In the genomic region with DNA sequence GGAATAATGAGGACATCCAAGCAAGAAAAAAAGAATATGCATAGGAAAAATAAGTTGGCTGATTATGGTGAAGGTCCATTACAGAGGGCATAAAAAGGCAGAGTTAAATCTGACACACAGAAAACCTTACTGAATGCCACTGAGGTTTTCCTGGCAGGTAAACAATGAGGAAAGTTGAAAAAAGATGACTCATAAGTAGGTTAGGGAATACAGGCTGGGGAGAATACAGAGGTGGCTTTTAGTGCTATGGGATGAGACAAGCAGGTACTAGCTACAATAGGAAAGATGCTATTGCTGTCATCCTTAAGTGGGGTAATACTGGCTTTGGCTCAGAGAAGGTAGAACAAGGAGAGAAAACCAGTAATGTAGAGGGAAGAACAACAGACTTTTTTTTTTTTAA, we compare ENCODE assay signal across 17 cellular contexts. TPM values are rescaled to one million over a fixed set of nuclear protein-coding genes. Genes with fewer than 3 reads are reported as not detected.
DNase-seq lines count a peak whose midpoint lies in the region; ATAC-seq and TF ChIP-seq lines count a peak whose summit lies in the region.
"Had no signal": no experiment of that assay in that cellular context is flagged by ENCODE, and none has a peak within 500 bp of the region (broad histone marks: within the 10 kb centered on the region; RNA-seq: fewer than 3 reads in every experiment).

No MANE protein-coding gene starts in this region.

- POLR2A ChIA-PET in HCT116 (lab: Charles Lee), result no interaction called here

- H3K9me3 ChIP-seq in HCT116 (ENCODE audit: control insufficient read depth in 1 of 2, insufficient read depth in 1 of 2, low read depth in 1 of 2, low read length in 2 of 2), result no peaks in the 10 kb centered on the region
- H3K9me3 ChIP-seq: MG63, vagina had no signal

- no peaks in the 10 kb centered on the region for H3K36me3 ChIP-seq in HCT116 (ENCODE audit: control insufficient read depth in 1 of 2, insufficient read depth in 2 of 2, low read length in 2 of 2)
- H3K36me3 ChIP-seq: MG63, vagina had no signal

- no peaks in the 10 kb centered on the region for H3K27me3 ChIP-seq in HCT116 (ENCODE audit: insufficient read depth, low read length)
- no peaks in the 10 kb centered on the region for H3K27me3 ChIP-seq in foreskin keratinocyte
- H3K27me3 ChIP-seq: MG63, vagina had no signal

- no peaks in the 10 kb centered on the region for H3K79me2 ChIP-seq in HCT116 (ENCODE audit: insufficient read depth, low read length)

- H2AFZ ChIP-seq in HCT116 (ENCODE audit: low read depth, low read length, poor library complexity, severe bottlenecking), result no peak overlapping the region

- H3K4me1 ChIP-seq in HCT116 (ENCODE audit: control insufficient read depth in 1 of 2, insufficient read depth in 2 of 2, low read length in 2 of 2) (peaks cover 7 to 10% of the 10 kb centered on the region in 2 experiments; a peak in 3 of 4 replicates), foreskin keratinocyte (no peaks in the 10 kb centered on the region)
- H3K4me1 ChIP-seq: vagina had no signal

- H3K9me2 ChIP-seq in HCT116 (ENCODE audit: insufficient read depth), result no peaks in the 10 kb centered on the region

- H3K27ac ChIP-seq in HCT116 (ENCODE audit: low read depth, low read length) (no peak overlapping the region), foreskin keratinocyte (no peak overlapping the region)
- H3K27ac ChIP-seq: vagina had no signal

- no peak overlapping the region for H3K4me3 ChIP-seq in HCT116 (replicated peaks in 1 of 2; ENCODE audit: low read depth in 1 of 2, low read length in 2 of 2)
- H3K4me3 ChIP-seq: MG63, vagina had no signal

- H3K4me2 ChIP-seq in HCT116 (ENCODE audit: low read length), result no peak overlapping the region

- peak; percentile 15 for DNase-seq in HCT116 (ENCODE audit: low read depth, low spot score)
- DNase-seq in SW480 (ENCODE audit: low spot score), result peak; percentile 81
- peak; percentile 66 to 80 for DNase-seq in foreskin keratinocyte
- DNase-seq in renal cortical epithelial cell (ENCODE audit: low read depth), result peak; percentile 82
- no peak for DNase-seq in GM19238 (ENCODE audit: insufficient read length, low spot score)
- DNase-seq: activated B cell treated with CpG ODN at 0.5 μM for 24 hours; activated naive CD4-positive, alpha-beta T cell treated with Interleukin-2 at 50 U/mL for 16 hours; caudate nucleus; EL; MG63; naive B cell; NCI-H187; NCI-H526 treated with DMSO at 0.1 percent for 48 hours; stimulated activated CD4-positive, alpha-beta T cell treated with anti-CD3 and anti-CD28 coated beads, Interleukin-15, amount 100 ng/mL, for 24 hours had no signal

- RAD21 ChIA-PET in HCT116 (lab: Charles Lee; ENCODE audit: low non-redundant PET in 1 of 2, low total read pairs in 2 of 2, uncharacterized antibody in 2 of 2, unreplicated experiment in 2 of 2), result no interaction called here

- H4K20me1 ChIP-seq in HCT116 (ENCODE audit: insufficient read depth), result peaks cover 3% of the 10 kb centered on the region; the same call in 1 of the 2 replicates

- no TSS peak for BruUV-seq in HCT116 (replicated peaks; lab: Mats Ljungman, UMichigan)

- TF ChIP-seq POLR2A in HCT116 (IDR thresholded peaks at IDR 0.05; ENCODE audit: borderline replicate concordance, extremely low read depth, insufficient read depth, insufficient read length), result no peak

- H3K9ac ChIP-seq in HCT116 (ENCODE audit: low read length), result no peak overlapping the region

- intact Hi-C loops in HCT116 (cut with micrococcal nuclease), result no loop called here

- peak; percentile 74 for ATAC-seq in HCT116
- ATAC-seq in foreskin keratinocyte, result peak; percentile 99
- ATAC-seq in GM21515 (IDR thresholded peaks at IDR 0.05; ENCODE audit: unreplicated experiment), result no peak
- no peak for ATAC-seq in GM21447 (IDR thresholded peaks at IDR 0.05; ENCODE audit: unreplicated experiment)

- no peak for TF ChIP-seq RAD21 in HCT116 (IDR thresholded peaks at IDR 0.05; ENCODE audit: low read depth)

- TF ChIP-seq CTCF in HCT116 (IDR thresholded peaks at IDR 0.05 in 2 of 3, conservative IDR thresholded peaks at IDR 0.05 in 1 of 3; ENCODE audit: borderline replicate concordance in 1 of 3, insufficient read depth in 1 of 3, low read depth in 2 of 3, low read length in 2 of 3), result no peak
- TF ChIP-seq CTCF in foreskin keratinocyte (conservative IDR thresholded peaks at IDR 0.05), result no peak

- CTCF ChIA-PET in HCT116 (lab: Charles Lee), result no interaction called here

TF ChIP-seq in HCT116, 20 proteins besides CTCF, POLR2A, EP300 and RAD21:
- TF ChIP-seq TCF7L2 (IDR thresholded peaks at IDR 0.05; ENCODE audit: borderline replicate concordance, extremely low read depth, insufficient read depth, insufficient read length), result no peak
- TF ChIP-seq, protein P1, sequence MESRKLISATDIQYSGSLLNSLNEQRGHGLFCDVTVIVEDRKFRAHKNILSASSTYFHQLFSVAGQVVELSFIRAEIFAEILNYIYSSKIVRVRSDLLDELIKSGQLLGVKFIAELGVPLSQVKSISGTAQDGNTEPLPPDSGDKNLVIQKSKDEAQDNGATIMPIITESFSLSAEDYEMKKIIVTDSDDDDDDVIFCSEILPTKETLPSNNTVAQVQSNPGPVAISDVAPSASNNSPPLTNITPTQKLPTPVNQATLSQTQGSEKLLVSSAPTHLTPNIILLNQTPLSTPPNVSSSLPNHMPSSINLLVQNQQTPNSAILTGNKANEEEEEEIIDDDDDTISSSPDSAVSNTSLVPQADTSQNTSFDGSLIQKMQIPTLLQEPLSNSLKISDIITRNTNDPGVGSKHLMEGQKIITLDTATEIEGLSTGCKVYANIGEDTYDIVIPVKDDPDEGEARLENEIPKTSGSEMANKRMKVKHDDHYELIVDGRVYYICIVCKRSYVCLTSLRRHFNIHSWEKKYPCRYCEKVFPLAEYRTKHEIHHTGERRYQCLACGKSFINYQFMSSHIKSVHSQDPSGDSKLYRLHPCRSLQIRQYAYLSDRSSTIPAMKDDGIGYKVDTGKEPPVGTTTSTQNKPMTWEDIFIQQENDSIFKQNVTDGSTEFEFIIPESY (IDR thresholded peaks at IDR 0.05; ENCODE audit: extremely low read depth, insufficient replicate concordance, low read length), result no peak
- no peak for TF ChIP-seq EZH2phosphoT487 (IDR thresholded peaks at IDR 0.05; ENCODE audit: borderline replicate concordance)
- no peak for TF ChIP-seq POLR2AphosphoS5 (IDR thresholded peaks at IDR 0.05; ENCODE audit: low read depth, low read length)
- TF ChIP-seq, protein P2, sequence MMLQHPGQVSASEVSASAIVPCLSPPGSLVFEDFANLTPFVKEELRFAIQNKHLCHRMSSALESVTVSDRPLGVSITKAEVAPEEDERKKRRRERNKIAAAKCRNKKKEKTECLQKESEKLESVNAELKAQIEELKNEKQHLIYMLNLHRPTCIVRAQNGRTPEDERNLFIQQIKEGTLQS (IDR thresholded peaks at IDR 0.05), result no peak
- 0 out of 2 replicates have a peak, but pooled peaks have one; percentile 30 for TF ChIP-seq CBX3 (IDR thresholded peaks at IDR 0.05; ENCODE audit: low read depth)
- TF ChIP-seq EGR1 (IDR thresholded peaks at IDR 0.05; ENCODE audit: low read depth), result no peak
- TF ChIP-seq JUND (IDR thresholded peaks at IDR 0.05), result peak; percentile 51; the same call in 1 of the 2 replicates
- TF ChIP-seq FOSL1 (IDR thresholded peaks at IDR 0.05; ENCODE audit: low read depth), result peak; percentile 40; the same call in 1 of the 2 replicates
TF ChIP-seq in HCT116: peak in this region for 3.

RNA-seq across cellular contexts. Expression of gene CSTF3, which starts 44.7 kb away (rescaled TPM):
- 39.3 TPM for total RNA-seq in HCT116 (2021; ENCODE audit: unreplicated experiment)
- 16.2 and 16.7 TPM in 2 replicates for polyA plus RNA-seq in HCT116 (2012)
- 26.2 and 30.2 TPM in 2 replicates for total RNA-seq in foreskin keratinocyte
- polyA plus RNA-seq in foreskin keratinocyte, result 25.3 and 29.0 TPM in 2 replicates
- 22.7 and 38.2 TPM in 2 replicates for total RNA-seq in renal cortical epithelial cell

Comparison
In these comparisons a context has a peak if more than half of its experiments do, and no peak if none do; other contexts are left out.
1. ATAC-seq: peak in HCT116 (single experiment) and foreskin keratinocyte (single experiment); none in GM21515 (single experiment) and GM21447 (single experiment).